In the genomic region with DNA sequence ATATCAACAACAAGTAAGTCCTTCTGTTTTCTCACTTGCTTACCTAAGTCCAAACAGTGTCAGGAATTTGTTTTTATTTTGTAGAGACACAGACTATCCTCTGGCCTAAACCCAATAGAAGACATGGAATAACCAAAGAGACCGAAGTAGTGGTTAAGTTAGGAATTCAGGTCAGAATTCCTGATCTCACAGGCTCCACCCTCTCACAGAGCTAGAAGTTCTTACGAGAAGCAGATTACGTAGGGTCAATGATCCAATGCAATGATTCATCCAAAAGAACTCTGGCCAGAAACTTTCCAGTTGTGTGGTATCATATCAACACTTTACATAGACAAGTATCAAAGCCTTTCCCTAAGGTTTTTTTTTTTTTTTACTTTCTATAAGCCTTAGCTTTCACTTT, we compare ENCODE assay signal across 13 cellular contexts.
DNase-seq lines count a peak whose midpoint lies in the region; ATAC-seq and TF ChIP-seq lines count a peak whose summit lies in the region.
"Had no signal": no experiment of that assay in that cellular context is flagged by ENCODE, and none has a peak within 500 bp of the region (broad histone marks: within the 10 kb centered on the region; RNA-seq: fewer than 3 reads in every experiment).

No MANE protein-coding gene starts in this region.

- no peak overlapping the region for H3K4me3 ChIP-seq in GM23248
- H3K4me3 ChIP-seq in SJSA1: no peak overlapping the region
- H3K4me3 ChIP-seq in fibroblast of pulmonary artery (replicated peaks; ENCODE audit: low read depth, low read length): no peak overlapping the region
- H3K4me3 ChIP-seq: BLaER1 had no signal

- H3K27me3 ChIP-seq in GM23248 (replicated peaks; ENCODE audit: insufficient read depth): no peaks in the 10 kb centered on the region
- H3K27me3 ChIP-seq in SJSA1 (replicated peaks): no peaks in the 10 kb centered on the region
- H3K27me3 ChIP-seq: BLaER1 had no signal

- no peak for TF ChIP-seq CTCF in fibroblast of pulmonary artery (IDR thresholded peaks at IDR 0.05; ENCODE audit: low read length, missing control alignments)

- H3K9ac ChIP-seq in GM23248: no peak overlapping the region
- H3K9ac ChIP-seq: BLaER1, parathyroid adenoma had no signal

- no peaks in the 10 kb centered on the region for H3K9me2 ChIP-seq in GM23248 (ENCODE audit: insufficient read depth)

- no peaks in the 10 kb centered on the region for H3K79me2 ChIP-seq in GM23248 (ENCODE audit: insufficient read depth)
- H3K79me2 ChIP-seq: parathyroid adenoma had no signal

- H3K4me1 ChIP-seq in GM23248 (ENCODE audit: insufficient read depth) (no peaks in the 10 kb centered on the region), SJSA1 (replicated peaks) (peaks cover 16% of the 10 kb centered on the region)
- H3K4me1 ChIP-seq: BLaER1, parathyroid adenoma had no signal

- H2AFZ ChIP-seq in GM23248: no peak overlapping the region
- H2AFZ ChIP-seq: parathyroid adenoma had no signal

- H3K36me3 ChIP-seq in GM23248 (ENCODE audit: low read depth): no peaks in the 10 kb centered on the region
- H3K36me3 ChIP-seq in SJSA1: peaks cover 16% of the 10 kb centered on the region
- H3K36me3 ChIP-seq: BLaER1, WERI-Rb-1 had no signal

- WGBS in GM23248 (ENCODE audit: low coverage in 1 of 2, low lambda C conversion rate in 2 of 2, missing lambda C conversion rate in 2 of 2), 2 experiments: 30 to 34% methylated on average over 3 of the region's 3 CpGs

- H3F3A ChIP-seq in GM23248 (ENCODE audit: insufficient read depth): no peaks in the 10 kb centered on the region

- H3K27ac ChIP-seq in GM23248: no peak overlapping the region
- H3K27ac ChIP-seq in SJSA1: peak overlapping the region; percentile 49
- H3K27ac ChIP-seq: BLaER1, parathyroid adenoma, WERI-Rb-1 had no signal

- H4K20me1 ChIP-seq in GM23248 (ENCODE audit: insufficient read depth): no peaks in the 10 kb centered on the region
- H4K20me1 ChIP-seq: BLaER1 had no signal

- in situ Hi-C loops in GM23248 (cut with MboI): no loop called here

- DNase-seq in GM23248 (peak; percentile 10), SJSA1 (ENCODE audit: low read depth in 1 of 2, low spot score in 2 of 2) (peak; percentile 74 to 85), fibroblast of pulmonary artery (ENCODE audit: low read depth) (peak; percentile 93), renal cortical epithelial cell (ENCODE audit: low read depth) (peak; percentile 99), DMS153 (lab: John Stamatoyannopoulos, UW) (no peak), cerebellar nuclear complex (lab: John Stamatoyannopoulos, UW) (no peak)
- DNase-seq: midbrain, NCI-H1048, WERI-Rb-1 had no signal

- no peak overlapping the region for H3K4me2 ChIP-seq in GM23248 (ENCODE audit: unreplicated experiment)
- H3K4me2 ChIP-seq: BLaER1 had no signal

- H3K9me3 ChIP-seq in GM23248 (ENCODE audit: low read depth) (no peaks in the 10 kb centered on the region), SJSA1 (replicated peaks) (no peaks in the 10 kb centered on the region)
- H3K9me3 ChIP-seq: BLaER1 had no signal

- ATAC-seq in GM18867 (IDR thresholded peaks at IDR 0.05; ENCODE audit: unreplicated experiment) (no peak), HG03378 (IDR thresholded peaks at IDR 0.05; ENCODE audit: unreplicated experiment) (no peak)

Comparison
In these comparisons a context has a peak if more than half of its experiments do, and no peak if none do; other contexts are left out.
1. DNase-seq: peak in GM23248 (single experiment), SJSA1 (2 of 2), fibroblast of pulmonary artery (single experiment) and renal cortical epithelial cell (single experiment); none in DMS153 (single experiment) and cerebellar nuclear complex (0 of 2).